17 cellular contexts compared by ENCODE assay signal in genomic region chr3:30708472-30708871, GRCh38.
"Had no signal": no experiment of that assay in that cellular context is flagged by ENCODE, and none has a peak within 500 bp of the region (broad histone marks: within the 10 kb centered on the region; RNA-seq: fewer than 3 reads in every experiment).

No MANE protein-coding gene starts in this region.

- H3K36me3 ChIP-seq: tibial nerve, uterus had no signal

- ATAC-seq: activated T-helper 17 cell treated with anti-CD3 and anti-CD28 coated beads, Interleukin-2, amount 50 U/mL, for 72 hours; esophagus mucosa; WTC11 had no signal

- H3K27ac ChIP-seq: uterus had no signal

- H3K4me1 ChIP-seq: tibial nerve, uterus had no signal

- H3K9me3 ChIP-seq: uterus had no signal

- FAIRE-seq: TTC549 had no signal

- H3K4me3 ChIP-seq: tibial nerve, uterus had no signal

- DNase-seq: activated CD4-positive, alpha-beta memory T cell treated with anti-CD3 and anti-CD28 coated beads, Interleukin-2, amount 10 ng/mL, durations not matched to agents 7 days and 5 days; activated CD4-positive, alpha-beta T cell treated with anti-CD3 and anti-CD28 coated beads for 48 hours; activated naive CD4-positive, alpha-beta T cell treated with Interleukin-2 at 50 U/mL for 16 hours; activated naive CD8-positive, alpha-beta T cell treated with anti-CD3 and anti-CD28 coated beads, Interleukin-2, amount 10 ng/mL, durations not matched to agents 7 days and 5 days; activated T-cell treated with anti-CD3 and anti-CD28 coated beads, Interleukin-2, amount 50 U/mL, for 1 hour; amygdala; caudate nucleus; immature natural killer cell; nephron progenitor cell; nucleus accumbens; posterior cingulate gyrus; uterus had no signal

- H3K27me3 ChIP-seq: tibial nerve, uterus had no signal
